Comparison of ENCODE assay signal across 1 cellular context in genomic region chr16:85517154-85517553, GRCh38.
TF ChIP-seq lines count a peak whose summit lies in the region.

No MANE protein-coding gene starts in this region.

TF ChIP-seq in K562, 482 proteins besides CTCF, POLR2A, EP300 and RAD21 (continued from another document):
- TF ChIP-seq THRB (CRISPR knock-in tag; conservative IDR thresholded peaks at IDR 0.05) (no peak), BCOR (IDR thresholded peaks at IDR 0.05) (peak; percentile 46; the same call in 1 of the 2 replicates), ZNF280B (CRISPR knock-in tag; IDR thresholded peaks at IDR 0.05) (no peak), RNF219 (CRISPR knock-in tag; IDR thresholded peaks at IDR 0.05) (no peak), GTF2F1 (IDR thresholded peaks at IDR 0.05; ENCODE audit: low read depth, low read length) (no peak)
